21 cellular contexts compared by ENCODE assay signal in the genomic region with DNA sequence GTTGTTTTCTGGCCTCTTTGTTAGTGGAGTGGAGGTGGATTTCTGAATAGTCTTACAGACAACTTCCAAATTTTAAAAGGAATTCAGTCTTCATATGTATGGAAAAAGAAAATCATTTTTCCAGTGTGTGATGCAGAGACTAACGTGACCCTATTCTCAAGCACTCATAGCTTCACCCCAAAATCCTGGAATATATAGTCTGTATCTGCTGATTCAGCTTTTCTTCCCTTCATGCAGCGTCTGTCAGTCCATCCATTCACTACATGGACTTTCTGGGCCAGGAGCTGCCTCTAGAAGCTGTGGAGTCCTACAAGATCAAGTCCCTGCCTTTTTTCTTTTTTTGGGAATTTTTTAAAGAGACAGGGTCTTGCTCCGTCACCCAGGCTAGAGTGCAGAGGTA. TPM values are rescaled to one million over a fixed set of nuclear protein-coding genes. Genes with fewer than 3 reads are reported as not detected.
A peak's percentile ranks its signal among the peaks of the same experiment; 100 is the strongest.
DNase-seq lines count a peak whose midpoint lies in the region; FAIRE-seq and TF ChIP-seq lines count a peak whose summit lies in the region.
"Had no signal": no experiment of that assay in that cellular context is flagged by ENCODE, and none has a peak within 500 bp of the region (broad histone marks: within the 10 kb centered on the region; RNA-seq: fewer than 3 reads in every experiment).

No MANE protein-coding gene starts in this region.

- H3K4ac ChIP-seq in H1 (replicated peaks; ENCODE audit: insufficient read length, low read depth, low read length) (no peak overlapping the region), trophoblast cell (ENCODE audit: low read depth, low read length) (no peak overlapping the region)

- no peak for TF ChIP-seq RAD21 in H1 (IDR thresholded peaks at IDR 0.05 in 1 of 2, conservative IDR thresholded peaks at IDR 0.05 in 1 of 2; ENCODE audit: low read depth in 2 of 2, low read length in 2 of 2)

- H3K4me1 ChIP-seq in A673 (ENCODE audit: insufficient read depth, low read length, poor library complexity, severe bottlenecking) (peaks cover 4% of the 10 kb centered on the region), H1 (replicated peaks in 1 of 4; ENCODE audit: control insufficient read depth in 3 of 4, insufficient read depth in 4 of 4, low read length in 3 of 4) (no peaks in the 10 kb centered on the region; a peak in 1 of 7 replicates), neural progenitor cell (no peaks in the 10 kb centered on the region), trophoblast cell (ENCODE audit: control insufficient read depth in 1 of 2, insufficient read depth in 2 of 2, low read length in 2 of 2) (no peaks in the 10 kb centered on the region)

- H3K4me2 ChIP-seq in H1 (ENCODE audit: insufficient read depth in 1 of 2, low read depth in 2 of 2, low read length in 2 of 2) = no peak overlapping the region
- H3K4me2 ChIP-seq in neural progenitor cell = no peak overlapping the region
- H3K4me2 ChIP-seq in trophoblast cell (ENCODE audit: low read length) = no peak overlapping the region

- H2BK20ac ChIP-seq in H1 (ENCODE audit: low read length) = no peak overlapping the region

- H3K36me3 Mint-ChIP-seq in IgD-negative memory B cell (peaks cover 4% of the 10 kb centered on the region), neural progenitor cell (peaks cover 22% of the 10 kb centered on the region)

- no peak for TF ChIP-seq EP300 in H1 (IDR thresholded peaks at IDR 0.05; ENCODE audit: borderline replicate concordance in 1 of 2, low read depth in 2 of 2, low read length in 2 of 2)

- H3K14ac ChIP-seq in H1 (ENCODE audit: insufficient read length) = no peak overlapping the region
- no peak overlapping the region for H3K14ac ChIP-seq in trophoblast cell (ENCODE audit: low read length)

- in situ Hi-C loops in ACHN (cut with HindIII; ENCODE audit: low pct_ligation_motif_present, low pct_unique_long_range_greater_than_20kb, low sequenced_read_pairs) = no loop called here

- H3K9me3 Mint-ChIP-seq in IgD-negative memory B cell (no peaks in the 10 kb centered on the region), neural progenitor cell (no peaks in the 10 kb centered on the region)
- H3K9me3 Mint-ChIP-seq: activated naive CD8-positive, alpha-beta T cell treated with anti-CD3 and anti-CD28 coated beads for 36 hours; CD4-positive, alpha-beta T cell; nephron; T-cell had no signal

- intact Hi-C loops in A673 (cut with micrococcal nuclease; ENCODE audit: unreplicated experiment) = no loop called here

- no peaks in the 10 kb centered on the region for H3K27me3 Mint-ChIP-seq in IgD-negative memory B cell
- H3K27me3 Mint-ChIP-seq in neural progenitor cell (ENCODE audit: insufficient read depth, low read depth) = no peaks in the 10 kb centered on the region
- H3K27me3 Mint-ChIP-seq: activated naive CD8-positive, alpha-beta T cell treated with anti-CD3 and anti-CD28 coated beads for 36 hours; CD4-positive, alpha-beta T cell; T-cell had no signal

- peaks cover 13% of the 10 kb centered on the region; the same call in 1 of the 2 replicates for H3K79me1 ChIP-seq in H1 (ENCODE audit: low read depth, low read length)
- no peaks in the 10 kb centered on the region for H3K79me1 ChIP-seq in trophoblast cell (ENCODE audit: low read length)

- peaks cover 37% of the 10 kb centered on the region for H3K36me3 ChIP-seq in A673 (ENCODE audit: insufficient read depth, low read length, poor library complexity, severe bottlenecking)
- peaks cover 13 to 37% (median 29%) of the 10 kb centered on the region in 4 experiments for H3K36me3 ChIP-seq in H1 (ENCODE audit: control insufficient read depth in 2 of 4, insufficient read depth in 4 of 4, low read length in 3 of 4)
- H3K36me3 ChIP-seq in neural progenitor cell = no peaks in the 10 kb centered on the region
- H3K36me3 ChIP-seq in trophoblast cell (ENCODE audit: control insufficient read depth in 1 of 2, insufficient read depth in 2 of 2, low read length in 2 of 2) = peaks cover 33 to 34% of the 10 kb centered on the region in 2 experiments

- no peaks in the 10 kb centered on the region for H3F3A ChIP-seq in neural progenitor cell (ENCODE audit: low read depth)

- H3K23me2 ChIP-seq in H1 (ENCODE audit: low read depth, low read length) = no peaks in the 10 kb centered on the region

- DNase-seq in A673 (ENCODE audit: low spot score) (no peak), H1 (ENCODE audit: low read depth in 1 of 2, low spot score in 2 of 2) (no peak), neural progenitor cell (ENCODE audit: low spot score) (no peak), ACHN (no peak), trophoblast cell (no peak), activated gamma-delta T cell (lab: John Stamatoyannopoulos, UW) (no peak)
- DNase-seq in activated T-cell treated with anti-CD3 and anti-CD28 coated beads, Interleukin-2, amount 50 U/mL, for 48 hours = no peak
- DNase-seq: activated naive CD8-positive, alpha-beta T cell treated with anti-CD3 and anti-CD28 coated beads for 36 hours; brain microvascular endothelial cell; CD4-positive, alpha-beta T cell; dermis blood vessel endothelial cell; NCI-H2171 treated with DMSO at 0.1 percent for 48 hours; NCI-H69; psoas muscle; SIG-M5; stimulated activated CD4-positive, alpha-beta T cell treated with anti-CD3 and anti-CD28 coated beads, Interleukin-12 subunit alpha, Interleukin-12 subunit beta, amount 100 ng/mL, for 4 hours; T-cell had no signal

- H2BK15ac ChIP-seq in H1 (ENCODE audit: low read length) = no peak overlapping the region

- H2BK120ac ChIP-seq in H1 (replicated peaks; ENCODE audit: low read depth, low read length) = no peak overlapping the region
- no peak overlapping the region for H2BK120ac ChIP-seq in trophoblast cell (ENCODE audit: insufficient read depth, low read length, poor library complexity)

- no peak overlapping the region for H3K4me3 ChIP-seq in A673 (ENCODE audit: low read depth, low read length, poor library complexity, severe bottlenecking)
- no peak overlapping the region for H3K4me3 ChIP-seq in H1 (ENCODE audit: extremely low read depth in 1 of 4, insufficient read depth in 2 of 4, low read depth in 3 of 4, low read length in 4 of 4)
- H3K4me3 ChIP-seq in neural progenitor cell = no peak overlapping the region
- no peak overlapping the region for H3K4me3 ChIP-seq in trophoblast cell (ENCODE audit: low read depth, low read length)
- H3K4me3 ChIP-seq: psoas muscle had no signal

- H3K4me1 Mint-ChIP-seq in IgD-negative memory B cell (peaks cover 14 to 19% (median 17%) of the 10 kb centered on the region in 3 donors), neural progenitor cell (peaks cover 23% of the 10 kb centered on the region)

- H3K27me3 ChIP-seq in A673 (replicated peaks; ENCODE audit: insufficient read depth, low read depth, low read length, poor library complexity) (no peaks in the 10 kb centered on the region), H1 (replicated peaks in 1 of 4; ENCODE audit: control insufficient read depth in 3 of 4, extremely low read depth in 1 of 4, insufficient read depth in 3 of 4, low read length in 3 of 4) (no peaks in the 10 kb centered on the region), neural progenitor cell (no peaks in the 10 kb centered on the region), trophoblast cell (ENCODE audit: insufficient read depth, low read length) (no peaks in the 10 kb centered on the region)
- H3K27me3 ChIP-seq: brain microvascular endothelial cell had no signal

- POLR2A ChIA-PET in A673 (lab: Charles Lee; ENCODE audit: low non-redundant PET) = no interaction called here
- POLR2A ChIA-PET in H1 (lab: Charles Lee; ENCODE audit: partially characterized antibody) = interaction anchor here (1.2 to 1.4 kb wide), 4 partner anchors 19 to 62 kb away, joined by 3 to 4 read pairs (median 4); no protein-coding TSS in a partner anchor

- no TSS peak for BruUV-seq in A673 (replicated peaks; lab: Mats Ljungman, UMichigan)

- H3K23ac ChIP-seq in H1 (ENCODE audit: insufficient read length) = no peak overlapping the region
- H3K23ac ChIP-seq in trophoblast cell (ENCODE audit: low read length) = no peak overlapping the region

- H2AFZ ChIP-seq in H1 (ENCODE audit: low read length) (no peak overlapping the region), neural progenitor cell (replicated peaks) (no peak overlapping the region), trophoblast cell (ENCODE audit: insufficient read depth, low read length, poor library complexity) (no peak overlapping the region)

- H4K20me1 ChIP-seq in H1 (replicated peaks in 1 of 2; ENCODE audit: control insufficient read depth in 1 of 2, insufficient read depth in 2 of 2, low read length in 2 of 2) (peaks cover 6 to 22% of the 10 kb centered on the region in 2 experiments), neural progenitor cell (ENCODE audit: low read depth) (peaks cover 64% of the 10 kb centered on the region)

- H3K9me3 ChIP-seq in A673 (ENCODE audit: low read depth, low read length, poor library complexity, severe bottlenecking) = no peaks in the 10 kb centered on the region
- no peaks in the 10 kb centered on the region for H3K9me3 ChIP-seq in H1 (ENCODE audit: insufficient read depth in 2 of 2, low read depth in 1 of 2, low read length in 1 of 2)
- H3K9me3 ChIP-seq in neural progenitor cell (ENCODE audit: low read depth) = no peaks in the 10 kb centered on the region
- H3K9me3 ChIP-seq in trophoblast cell (ENCODE audit: insufficient read depth, low read depth, low read length) = no peaks in the 10 kb centered on the region
- H3K9me3 ChIP-seq: psoas muscle had no signal

- no peak overlapping the region for H3K56ac ChIP-seq in H1 (replicated peaks; ENCODE audit: insufficient read length, low read depth, low read length)

- H3K18ac ChIP-seq in H1 (ENCODE audit: extremely low read depth, low read length) (no peak overlapping the region), trophoblast cell (ENCODE audit: low read length) (no peak overlapping the region)

- TF ChIP-seq POLR2A in H1 (IDR thresholded peaks at IDR 0.05; ENCODE audit: control extremely low read depth in 1 of 2, low read depth in 2 of 2, low read length in 2 of 2) = no peak

- TF ChIP-seq CTCF in A673 (conservative IDR thresholded peaks at IDR 0.05; ENCODE audit: low read depth, low read length) = no peak
- TF ChIP-seq CTCF in H1 (IDR thresholded peaks at IDR 0.05; ENCODE audit: control extremely low read depth in 1 of 3, insufficient read depth in 1 of 3, low read depth in 1 of 3, low read length in 3 of 3) = no peak
- no peak for TF ChIP-seq CTCF in neural progenitor cell (IDR thresholded peaks at IDR 0.05)

- H3K9ac ChIP-seq in H1 (replicated peaks in 1 of 4; ENCODE audit: extremely low read depth in 1 of 4, low read depth in 3 of 4, low read length in 3 of 4) (no peak overlapping the region; a peak in 1 of 7 replicates), neural progenitor cell (no peak overlapping the region), trophoblast cell (ENCODE audit: low read length) (no peak overlapping the region)

- H2AK5ac ChIP-seq in H1 (ENCODE audit: low read depth, low read length) (no peak overlapping the region), trophoblast cell (ENCODE audit: low read length) (no peak overlapping the region)

- WGBS in H1 (ENCODE audit: extremely low coverage in 1 of 2, insufficient coverage in 1 of 2, insufficient read length in 1 of 2, insufficient replicate concordance in 2 of 2, low coverage in 1 of 2, low lambda C conversion rate in 2 of 2, missing lambda C conversion rate in 1 of 2), 2 experiments = 90% methylated on average over 3 of the region's 3 CpGs; no CpG with 5 or more reads in 1 of the 2 experiments
- no CpG with 5 or more reads among the region's 3 CpGs for WGBS in trophoblast cell (ENCODE audit: extremely low coverage, insufficient coverage, insufficient read length)

- H4K91ac ChIP-seq in H1 (replicated peaks; ENCODE audit: insufficient read length, low read length) (no peak overlapping the region), trophoblast cell (ENCODE audit: low read depth, low read length) (no peak overlapping the region)

- H3K27ac ChIP-seq in A673 (ENCODE audit: low read depth, low read length, poor library complexity, severe bottlenecking) = peak overlapping the region; percentile 52
- H3K27ac ChIP-seq in H1 (ENCODE audit: low read depth, low read length) = no peak overlapping the region
- peak overlapping the region; percentile 35 for H3K27ac ChIP-seq in neural progenitor cell
- no peak overlapping the region for H3K27ac ChIP-seq in trophoblast cell (ENCODE audit: low read depth, low read length)
- H3K27ac ChIP-seq: brain microvascular endothelial cell had no signal

- no peak overlapping the region for H4K5ac ChIP-seq in H1 (ENCODE audit: insufficient read length, low read depth, low read length)

- no peak for FAIRE-seq in H1 (lab: Jason Lieb, UNC)
- FAIRE-seq: G401.6, TTC549 had no signal

- no peak overlapping the region for H2BK5ac ChIP-seq in H1 (ENCODE audit: low read depth, low read length)
- H2BK5ac ChIP-seq in trophoblast cell (ENCODE audit: low read depth, low read length, poor library complexity) = no peak overlapping the region

- CTCF ChIA-PET in A673 (lab: Charles Lee) (no interaction called here), H1 (lab: Charles Lee; ENCODE audit: partially characterized antibody) (interaction anchor here (0.6 to 1.0 kb wide), 2 partner anchors 79 to 841 kb away, joined by 3 read pairs; no protein-coding TSS in a partner anchor)

- H4K12ac ChIP-seq in trophoblast cell (ENCODE audit: low read depth, low read length) = no peak overlapping the region

- H3K27ac Mint-ChIP-seq in IgD-negative memory B cell (peak overlapping the region in 2 of 3 donors; percentile 59 to 62), neural progenitor cell (peak overlapping the region; percentile 7)
- H3K27ac Mint-ChIP-seq: activated naive CD8-positive, alpha-beta T cell treated with anti-CD3 and anti-CD28 coated beads for 36 hours had no signal

- peaks cover 3 to 37% of the 10 kb centered on the region in 2 experiments; a peak in 3 of 4 replicates for H3K79me2 ChIP-seq in H1 (ENCODE audit: control insufficient read depth in 1 of 2, insufficient read depth in 2 of 2, low read length in 2 of 2)
- peaks cover 81% of the 10 kb centered on the region for H3K79me2 ChIP-seq in neural progenitor cell (ENCODE audit: low read depth)
- H3K79me2 ChIP-seq in trophoblast cell (ENCODE audit: control insufficient read depth, insufficient read depth, low read length, poor library complexity) = no peaks in the 10 kb centered on the region

- H2BK12ac ChIP-seq in H1 (ENCODE audit: low read depth, low read length) = no peak overlapping the region
- no peak overlapping the region for H2BK12ac ChIP-seq in trophoblast cell (ENCODE audit: low read length)

- H3K4me3 Mint-ChIP-seq in IgD-negative memory B cell (no peak overlapping the region), neural progenitor cell (no peak overlapping the region)
- H3K4me3 Mint-ChIP-seq: activated naive CD8-positive, alpha-beta T cell treated with anti-CD3 and anti-CD28 coated beads for 36 hours; CD4-positive, alpha-beta T cell; nephron; T-cell had no signal

- H4K8ac ChIP-seq in H1 (ENCODE audit: extremely low read depth, insufficient read depth, low read length) (no peak overlapping the region), trophoblast cell (ENCODE audit: low read depth, low read length) (no peak overlapping the region)

RNA-seq across cellular contexts. Expression of a gene that starts 23.8 kb away (rescaled TPM):
- total RNA-seq in A673 (2021) = 163 and 171 TPM in 2 replicates
- 80.2 TPM for polyA plus RNA-seq in IgD-negative memory B cell
- 130 and 134 TPM in 2 replicates for total RNA-seq in H1 (2021; fragmentation: NEBNext Ultra II Directional; extraction: Animal tissue kit (Norgen Biotek cat#: 25700))
- polyA plus RNA-seq in H1 (2011; rRNA removed) = 84.6 and 123 TPM in 2 replicates
- 180 TPM for polyA plus RNA-seq in H1 (2011; cell fraction: cytosol; rRNA removed)
- 156 TPM for polyA plus RNA-seq in H1 (2011; cell fraction: nucleus; rRNA removed)
- 95.8 to 111 TPM (median 101 TPM) in 4 replicates for polyA plus RNA-seq in H1 (2012, experiment 1 of 2)
- 24.2 TPM for polyA plus RNA-seq in H1 (2012, experiment 2 of 2)
- 73.2 TPM for polyA plus RNA-seq in H1 (2013, experiment 1 of 2)
- 65.8 TPM for polyA plus RNA-seq in H1 (2013, experiment 2 of 2)
- 64.1 and 66.9 TPM in 2 replicates for polyA minus RNA-seq in H1 (2011; rRNA and poly(A)+ RNA removed)
- polyA minus RNA-seq in H1 (2011; cell fraction: cytosol; rRNA and poly(A)+ RNA removed) = 83.5 TPM
- polyA minus RNA-seq in H1 (2011; cell fraction: nucleus; rRNA and poly(A)+ RNA removed) = 96.2 TPM
- total RNA-seq in neural progenitor cell (ENCODE audit: low replicate concordance) = 163 and 232 TPM in 2 replicates
- 105 TPM in 2 replicates for polyA plus RNA-seq in trophoblast cell (2013)

Comparison
In these comparisons a context has a peak if more than half of its experiments do, and no peak if none do; other contexts are left out.
1. H3K27ac ChIP-seq: peak in A673 (single experiment) and neural progenitor cell (single experiment); none in H1 (single experiment) and trophoblast cell (single experiment).